Comparison of ENCODE assay signal across 1 cellular context in genomic region chr6:3820563-3820962, GRCh38.
TF ChIP-seq lines count a peak whose summit lies in the region.

No MANE protein-coding gene starts in this region.

TF ChIP-seq in H1, 55 proteins besides CTCF, POLR2A, EP300 and RAD21 (continued from another document):
- TF ChIP-seq SAP30 (IDR thresholded peaks at IDR 0.05; ENCODE audit: insufficient read depth, insufficient replicate concordance, low read length): no peak
- TF ChIP-seq CEBPB (IDR thresholded peaks at IDR 0.05; ENCODE audit: low read depth, low read length): no peak
- TF ChIP-seq, protein P1, sequence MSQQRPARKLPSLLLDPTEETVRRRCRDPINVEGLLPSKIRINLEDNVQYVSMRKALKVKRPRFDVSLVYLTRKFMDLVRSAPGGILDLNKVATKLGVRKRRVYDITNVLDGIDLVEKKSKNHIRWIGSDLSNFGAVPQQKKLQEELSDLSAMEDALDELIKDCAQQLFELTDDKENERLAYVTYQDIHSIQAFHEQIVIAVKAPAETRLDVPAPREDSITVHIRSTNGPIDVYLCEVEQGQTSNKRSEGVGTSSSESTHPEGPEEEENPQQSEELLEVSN (IDR thresholded peaks at IDR 0.05): no peak
- no peak for TF ChIP-seq TAF7 (optimal IDR thresholded peaks at IDR 0.05; ENCODE audit: borderline replicate concordance, low read depth, low read length)
